In genomic region chr19:28883241-28883693, GRCh38 we compare ENCODE assay signal across 12 cellular contexts.
DNase-seq lines count a peak whose midpoint lies in the region; ATAC-seq and TF ChIP-seq lines count a peak whose summit lies in the region.
"Had no signal": no experiment of that assay in that cellular context is flagged by ENCODE, and none has a peak within 500 bp of the region (broad histone marks: within the 10 kb centered on the region; RNA-seq: fewer than 3 reads in every experiment).

No MANE protein-coding gene starts in this region.

- no peak for DNase-seq in Right ventricle myocardium inferior (ENCODE audit: missing footprints)
- DNase-seq in cardiac septum (ENCODE audit: low spot score) = no peak
- DNase-seq in head of caudate nucleus = peak in 35 of 42 donors; percentile 10 to 82 (median 38)
- no peak for DNase-seq in ureter (ENCODE audit: low spot score)
- DNase-seq: activated T-cell treated with anti-CD3 and anti-CD28 coated beads, Interleukin-2, amount 50 U/mL, for 72 hours; NCI-H1048; NCI-H524; stimulated activated CD4-positive, alpha-beta T cell treated with anti-CD3 and anti-CD28 coated beads, Interleukin-12 subunit alpha, Interleukin-12 subunit beta, amount 100 ng/mL, for 4 hours had no signal

- no peaks in the 10 kb centered on the region for H3K36me3 Mint-ChIP-seq in nephron (ENCODE audit: low read depth)

- peak overlapping the region; percentile 16 to 79 (median 68) for H3K27ac Mint-ChIP-seq in nephron
- H3K27ac Mint-ChIP-seq: activated T-cell treated with anti-CD3 and anti-CD28 coated beads, Interleukin-2, amount 50 U/mL, for 72 hours had no signal

- peak; percentile 89 for ATAC-seq in Right ventricle myocardium inferior
- ATAC-seq in GM21515 (IDR thresholded peaks at IDR 0.05; ENCODE audit: unreplicated experiment) = no peak
- no peak for ATAC-seq in HG03460 (IDR thresholded peaks at IDR 0.05; ENCODE audit: unreplicated experiment)
- ATAC-seq in GM18861 (IDR thresholded peaks at IDR 0.05; ENCODE audit: unreplicated experiment) = no peak
- ATAC-seq: activated T-cell treated with anti-CD3 and anti-CD28 coated beads, Interleukin-2, amount 50 U/mL, for 72 hours had no signal

- no peak overlapping the region for H3K4me3 Mint-ChIP-seq in nephron
- H3K4me3 Mint-ChIP-seq: activated T-cell treated with anti-CD3 and anti-CD28 coated beads, Interleukin-2, amount 50 U/mL, for 72 hours had no signal

- intact Hi-C loops in Right ventricle myocardium inferior (cut with DNase I) = loop anchor here (5.0 to 10.0 kb wide), 2 partner anchors 91 to 322 kb away; no protein-coding TSS in a partner anchor
- intact Hi-C loops in cardiac septum (cut with DNase I) = loop anchor here (2.0 kb wide), 2 partner anchors 18 to 84 kb away; no protein-coding TSS in a partner anchor
- intact Hi-C loops in head of caudate nucleus (cut with DNase I) = loop anchor here (10.0 kb wide), 1 partner anchor 418 kb away; no protein-coding TSS in a partner anchor

- H3K27me3 Mint-ChIP-seq in nephron (ENCODE audit: low read depth) = peaks cover 26% of the 10 kb centered on the region

- no peaks in the 10 kb centered on the region for H3K9me3 Mint-ChIP-seq in nephron
- H3K9me3 Mint-ChIP-seq: activated T-cell treated with anti-CD3 and anti-CD28 coated beads, Interleukin-2, amount 50 U/mL, for 72 hours had no signal

- H3K4me1 Mint-ChIP-seq in nephron = peaks cover 30% of the 10 kb centered on the region

- TF ChIP-seq CTCF in nephron (IDR thresholded peaks at IDR 0.05; ENCODE audit: unreplicated experiment in 3 of 3) = no peak

Comparison
In these comparisons a context has a peak if more than half of its experiments do, and no peak if none do; other contexts are left out.
1. DNase-seq: peak in head of caudate nucleus (35 of 42); none in Right ventricle myocardium inferior (single experiment), cardiac septum (single experiment) and ureter (single experiment).